9 cellular contexts compared by ENCODE assay signal in the genomic region with DNA sequence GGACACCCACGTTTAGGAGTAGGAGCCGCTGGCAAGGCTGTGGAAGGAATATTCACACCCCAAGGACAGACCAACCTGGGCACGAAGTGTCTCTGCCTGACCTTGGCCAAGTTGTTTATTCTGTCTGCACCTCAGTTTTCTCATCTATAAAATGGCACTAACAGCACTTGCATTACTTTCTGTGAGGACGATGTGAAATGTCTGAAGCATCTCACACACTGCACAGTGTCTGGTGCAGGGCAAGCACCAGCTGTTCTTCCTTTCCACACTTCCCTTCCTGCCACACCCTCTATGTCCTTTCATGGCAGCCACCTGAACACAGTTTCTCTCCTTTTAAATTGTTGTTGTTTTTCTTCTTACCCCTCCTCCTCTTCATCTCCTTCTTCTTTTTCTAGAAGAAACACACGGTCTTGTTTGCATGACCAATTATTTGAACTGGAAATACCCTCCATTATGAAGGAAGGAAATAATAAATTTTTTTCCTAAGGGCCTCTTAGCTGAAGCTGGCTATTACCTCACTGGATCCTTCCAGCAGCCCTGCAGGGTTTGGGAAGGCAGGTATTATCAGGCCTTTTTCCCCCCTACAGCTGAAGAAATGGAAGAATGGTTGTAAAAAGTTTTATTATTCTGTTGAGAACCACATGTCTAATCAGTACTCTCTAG.
DNase-seq lines count a peak whose midpoint lies in the region; ATAC-seq and TF ChIP-seq lines count a peak whose summit lies in the region.
"Had no signal": no experiment of that assay in that cellular context is flagged by ENCODE, and none has a peak within 500 bp of the region (broad histone marks: within the 10 kb centered on the region; RNA-seq: fewer than 3 reads in every experiment).

No MANE protein-coding gene starts in this region.

- peak; percentile 78 for TF ChIP-seq POLR2A in Raji (IDR thresholded peaks at IDR 0.05; ENCODE audit: insufficient read depth, low read depth, low read length)

- peak; percentile 26 for ATAC-seq in GM18511 (IDR thresholded peaks at IDR 0.05; ENCODE audit: unreplicated experiment)
- ATAC-seq in HG02678 (IDR thresholded peaks at IDR 0.05; ENCODE audit: unreplicated experiment) = peak; percentile 29
- ATAC-seq in GM21367 (IDR thresholded peaks at IDR 0.05; ENCODE audit: unreplicated experiment) = no peak

- DNase-seq in iris pigment epithelial cell (ENCODE audit: low read depth) = peak; percentile 21
- no peak for DNase-seq in Ammon's horn (ENCODE audit: low spot score)
- no peak for DNase-seq in NCI-H2196 (lab: John Stamatoyannopoulos, UW; ENCODE audit: unreplicated experiment)
- DNase-seq in caudate nucleus (lab: John Stamatoyannopoulos, UW) = no peak

- H3K27ac ChIP-seq in caudate nucleus (ENCODE audit: low read depth, low read length) = no peak overlapping the region
- H3K27ac ChIP-seq: SJCRH30 had no signal
